19 cellular contexts compared by ENCODE assay signal in the genomic region with DNA sequence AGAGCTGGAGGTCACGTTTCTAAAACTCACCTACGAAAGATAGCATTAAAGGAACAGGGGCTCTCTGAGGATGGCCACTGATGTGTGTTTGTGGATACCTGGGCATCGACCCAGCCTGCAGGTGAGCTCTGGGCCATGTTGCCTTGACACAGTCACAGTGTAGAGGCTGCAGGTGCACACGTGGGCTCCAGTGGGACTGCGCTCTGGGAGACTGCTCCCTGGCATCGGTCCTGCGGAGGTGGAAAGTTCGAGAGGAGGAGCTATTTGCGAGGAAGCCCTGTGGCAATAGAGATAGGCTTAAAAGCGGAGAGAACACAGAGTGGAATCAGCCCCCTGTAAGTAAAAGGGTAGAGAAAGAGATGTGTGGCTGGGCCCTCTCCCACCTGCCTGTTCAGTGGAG. TPM values are rescaled to one million over a fixed set of nuclear protein-coding genes. Genes with fewer than 3 reads are reported as not detected.
DNase-seq lines count a peak whose midpoint lies in the region; ATAC-seq and TF ChIP-seq lines count a peak whose summit lies in the region.
"Had no signal": no experiment of that assay in that cellular context is flagged by ENCODE, and none has a peak within 500 bp of the region (broad histone marks: within the 10 kb centered on the region; RNA-seq: fewer than 3 reads in every experiment).

No MANE protein-coding gene starts in this region.

- H3K4me1 Mint-ChIP-seq in activated naive CD4-positive, alpha-beta T cell treated with anti-CD3 and anti-CD28 coated beads, Interleukin-2, amount 10 ng/mL, durations not matched to agents 7 days and 5 days = no peaks in the 10 kb centered on the region
- H3K4me1 Mint-ChIP-seq: CD4-positive, alpha-beta memory T cell had no signal

- H3K9me3 Mint-ChIP-seq in activated naive CD4-positive, alpha-beta T cell treated with anti-CD3 and anti-CD28 coated beads, Interleukin-2, amount 50 U/mL, for 72 hours = no peaks in the 10 kb centered on the region
- no peaks in the 10 kb centered on the region for H3K9me3 Mint-ChIP-seq in activated naive CD4-positive, alpha-beta T cell treated with anti-CD3 and anti-CD28 coated beads, Interleukin-2, amount 10 ng/mL, durations not matched to agents 7 days and 5 days
- H3K9me3 Mint-ChIP-seq: CD4-positive, alpha-beta memory T cell had no signal

- H3K36me3 ChIP-seq in Panc1 (ENCODE audit: control insufficient read depth, insufficient read depth, low read length) (no peaks in the 10 kb centered on the region; the same call in 1 of the 2 replicates), aorta (ENCODE audit: control insufficient read depth in 1 of 2, insufficient read depth in 2 of 2, low read length in 1 of 2) (no peaks in the 10 kb centered on the region)

- BruUV-seq in Panc1 (replicated peaks; lab: Mats Ljungman, UMichigan) = TSS peak; percentile 74

- no peak for ATAC-seq in activated naive CD4-positive, alpha-beta T cell treated with anti-CD3 and anti-CD28 coated beads, Interleukin-2, amount 50 U/mL, for 72 hours
- ATAC-seq in Panc1 (no peak), left lobe of liver (peak; percentile 11), aorta (ENCODE audit: low FRiP score) (no peak)

- H3K27me3 ChIP-seq in Panc1 (ENCODE audit: control insufficient read depth, insufficient read depth, low read length) (no peaks in the 10 kb centered on the region), aorta (ENCODE audit: control insufficient read depth in 1 of 2, insufficient read depth in 2 of 2, low read length in 1 of 2) (no peaks in the 10 kb centered on the region)

- H3K27ac Mint-ChIP-seq in activated naive CD4-positive, alpha-beta T cell treated with anti-CD3 and anti-CD28 coated beads, Interleukin-2, amount 50 U/mL, for 72 hours = peak overlapping the region; percentile 14 to 81
- no peak overlapping the region for H3K27ac Mint-ChIP-seq in activated naive CD4-positive, alpha-beta T cell treated with anti-CD3 and anti-CD28 coated beads, Interleukin-2, amount 10 ng/mL, durations not matched to agents 7 days and 5 days

- H3K27me3 Mint-ChIP-seq in activated naive CD4-positive, alpha-beta T cell treated with anti-CD3 and anti-CD28 coated beads, Interleukin-2, amount 10 ng/mL, durations not matched to agents 7 days and 5 days = no peaks in the 10 kb centered on the region
- H3K27me3 Mint-ChIP-seq: CD4-positive, alpha-beta memory T cell had no signal

- H3K27ac ChIP-seq in Panc1 (ENCODE audit: low read length) (no peak overlapping the region), aorta (ENCODE audit: low read depth in 1 of 2, low read length in 2 of 2) (no peak overlapping the region)
- H3K27ac ChIP-seq: GM23248, KMS-11 had no signal

- in situ Hi-C loops in Panc1 (cut with HindIII; ENCODE audit: low pct_unique_long_range_greater_than_20kb, low sequenced_read_pairs) = no loop called here

- H3K4me1 ChIP-seq in Panc1 (ENCODE audit: control insufficient read depth, insufficient read depth, low read length) (peaks cover 38% of the 10 kb centered on the region), aorta (ENCODE audit: control insufficient read depth in 1 of 2, insufficient read depth in 2 of 2, low read length in 2 of 2) (no peaks in the 10 kb centered on the region)

- no peak for DNase-seq in activated naive CD4-positive, alpha-beta T cell treated with anti-CD3 and anti-CD28 coated beads, Interleukin-2, amount 50 U/mL, for 72 hours (ENCODE audit: low spot score in 2 of 2)
- no peak for DNase-seq in activated naive CD4-positive, alpha-beta T cell treated with anti-CD3 and anti-CD28 coated beads, Interleukin-2, amount 10 ng/mL, durations not matched to agents 7 days and 5 days
- DNase-seq in Panc1 (ENCODE audit: low read depth, low spot score) (no peak), left lobe of liver (ENCODE audit: low spot score) (no peak), aorta (peak; percentile 17 to 32), AML-193 (lab: John Stamatoyannopoulos, UW) (no peak), iPS-NIHi7 (ENCODE audit: extremely low spot score) (no peak)
- DNase-seq in stimulated activated CD4-positive, alpha-beta T cell treated with anti-CD3 and anti-CD28 coated beads, Interleukin-15, amount 100 ng/mL, for 24 hours = no peak
- DNase-seq: CD4-positive, alpha-beta memory T cell; DND-41; GDM1; GM23248; MM.1S; NCI-H1105 treated with DMSO at 0.1 percent for 48 hours; NCI-H187; NCI-H69; NK-92 treated with Interleukin-12 subunit alpha and Interleukin-12 subunit beta, amount 100 ng/mL, for 24 hours; SIG-M5 had no signal

- intact Hi-C loops in Panc1 (cut with micrococcal nuclease; ENCODE audit: unreplicated experiment) (no loop called here), aorta (cut with DNase I) (no loop called here)

- 92 to 93% methylated on average over 10 of the region's 10 CpGs for WGBS in aorta, 2 donors

- no peaks in the 10 kb centered on the region for H3K9me3 ChIP-seq in Panc1 (ENCODE audit: control insufficient read depth, insufficient read depth, low read depth, low read length)
- H3K9me3 ChIP-seq in aorta (ENCODE audit: control insufficient read depth, low read length) = no peaks in the 10 kb centered on the region

- POLR2A ChIA-PET in Panc1 (lab: Charles Lee) = no interaction called here

- H3K4me3 ChIP-seq in Panc1 (ENCODE audit: low read depth in 2 of 2, low read length in 2 of 2) (no peak overlapping the region), aorta (ENCODE audit: low read length in 2 of 2) (no peak overlapping the region)
- H3K4me3 ChIP-seq: GM23248 had no signal

- no peak for TF ChIP-seq CTCF in Panc1 (IDR thresholded peaks at IDR 0.05)

- no peak overlapping the region for H3K4me3 Mint-ChIP-seq in activated naive CD4-positive, alpha-beta T cell treated with anti-CD3 and anti-CD28 coated beads, Interleukin-2, amount 10 ng/mL, durations not matched to agents 7 days and 5 days
- H3K4me3 Mint-ChIP-seq: CD4-positive, alpha-beta memory T cell had no signal

- CTCF ChIA-PET in activated naive CD4-positive, alpha-beta T cell treated with anti-CD3 and anti-CD28 coated beads, Interleukin-2, amount 10 ng/mL, durations not matched to agents 7 days and 5 days (lab: Charles Lee) = interaction anchor here (1.9 kb wide), 1 partner anchor 14 kb away, joined by 5 read pairs; no protein-coding TSS in a partner anchor
- CTCF ChIA-PET in Panc1 (lab: Charles Lee) = no interaction called here

- peaks cover 5 to 17% of the 10 kb centered on the region in 2 donors for H3K36me3 Mint-ChIP-seq in activated naive CD4-positive, alpha-beta T cell treated with anti-CD3 and anti-CD28 coated beads, Interleukin-2, amount 50 U/mL, for 72 hours
- H3K36me3 Mint-ChIP-seq in activated naive CD4-positive, alpha-beta T cell treated with anti-CD3 and anti-CD28 coated beads, Interleukin-2, amount 10 ng/mL, durations not matched to agents 7 days and 5 days = peaks cover 36% of the 10 kb centered on the region

RNA-seq across cellular contexts. Expression of a gene that starts 12.3 kb away (rescaled TPM):
- total RNA-seq in activated naive CD4-positive, alpha-beta T cell treated with anti-CD3 and anti-CD28 coated beads, Interleukin-2, amount 50 U/mL, for 72 hours = 10 to 100 TPM; 11.8 to 12.7 TPM
- total RNA-seq in Panc1 (2021; ENCODE audit: unreplicated experiment) (17.6 TPM), left lobe of liver (18.6 TPM), aorta (10 to 100 TPM; 18.1 to 19.2 TPM)
- 21.4 TPM for polyA plus RNA-seq in Panc1 (2012; ENCODE audit: insufficient read length)
- polyA plus RNA-seq in aorta = 1 to 10 TPM; 6.5 to 8.4 TPM

RNA-seq across cellular contexts. Expression of a gene that starts 37.0 kb away (rescaled TPM):
- 10 to 100 TPM; 60.7 to 81.9 TPM for total RNA-seq in activated naive CD4-positive, alpha-beta T cell treated with anti-CD3 and anti-CD28 coated beads, Interleukin-2, amount 50 U/mL, for 72 hours
- total RNA-seq in Panc1 (2021; ENCODE audit: unreplicated experiment) = 46.6 TPM
- 41.8 TPM for polyA plus RNA-seq in Panc1 (2012; ENCODE audit: insufficient read length)
- total RNA-seq in left lobe of liver = 37.3 TPM
- 10 to 100 TPM; 16.1 to 22.0 TPM for total RNA-seq in aorta
- polyA plus RNA-seq in aorta = 10 to 100 TPM; 11.1 to 21.2 TPM

Comparison
In these comparisons a context has a peak if more than half of its experiments do, and no peak if none do; other contexts are left out.
1. DNase-seq: peak in aorta (2 of 2); none in activated naive CD4-positive, alpha-beta T cell treated with anti-CD3 and anti-CD28 coated beads, Interleukin-2, amount 50 U/mL, for 72 hours (0 of 2), activated naive CD4-positive, alpha-beta T cell treated with anti-CD3 and anti-CD28 coated beads, Interleukin-2, amount 10 ng/mL, durations not matched to agents 7 days and 5 days (single experiment), Panc1 (single experiment), left lobe of liver (single experiment), AML-193 (0 of 2), iPS-NIHi7 (single experiment) and stimulated activated CD4-positive, alpha-beta T cell treated with anti-CD3 and anti-CD28 coated beads, Interleukin-15, amount 100 ng/mL, for 24 hours (single experiment).